ENCODE assay signal across 7 cellular contexts in the genomic region with DNA sequence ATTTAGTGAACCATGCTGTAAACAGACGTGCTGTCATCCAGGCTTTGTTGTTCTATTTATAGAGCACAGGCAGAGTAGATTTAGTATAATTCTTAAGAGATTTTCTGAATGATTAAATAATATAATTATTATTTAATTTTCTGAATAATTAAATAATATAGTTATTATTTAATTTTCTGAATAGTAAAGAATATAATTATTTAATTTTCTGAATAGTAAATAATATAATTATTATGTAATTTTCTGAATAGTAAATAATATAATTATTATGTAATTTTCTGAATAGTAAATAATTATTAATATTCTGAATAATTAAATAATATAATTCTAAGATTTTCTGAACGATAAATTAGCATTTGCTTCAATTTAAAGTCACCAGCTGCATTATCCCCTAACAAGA.
DNase-seq lines count a peak whose midpoint lies in the region; ATAC-seq, FAIRE-seq and TF ChIP-seq lines count a peak whose summit lies in the region.
"Not testable (repeated sequence)": the region's sequence is repeated elsewhere in the genome, so short reads cannot be mapped to it uniquely, and the experiment has no call there.

No MANE protein-coding gene starts in this region.

- H3K4me1 Mint-ChIP-seq in WTC11: not testable (repeated sequence)

- H3K27ac Mint-ChIP-seq in WTC11: not testable (repeated sequence)

- in situ Hi-C loops in IMR-90 (cut with MboI; ENCODE audit: low sequenced_read_pairs): not testable (repeated sequence)

- TF ChIP-seq CTCF in IMR-90 (conservative IDR thresholded peaks at IDR 0.05; ENCODE audit: low read depth, low read length); WTC11 (IDR thresholded peaks at IDR 0.05); kidney (IDR thresholded peaks at IDR 0.05; ENCODE audit: borderline replicate concordance, extremely low read depth, insufficient read depth): not testable (repeated sequence)

- H3K4me2 ChIP-seq in IMR-90 (ENCODE audit: low read depth, low read length): not testable (repeated sequence)

- peak overlapping the region; percentile 98; the same call in 1 of the 2 replicates for H4K5ac ChIP-seq in IMR-90 (ENCODE audit: low read depth, low read length)

- BruUV-seq in IMR-90 (replicated peaks; lab: Mats Ljungman, UMichigan): not testable (repeated sequence)

- dilution Hi-C loops in IMR-90 (cut with HindIII; ENCODE audit: low sequenced_read_pairs, unreplicated experiment): not testable (repeated sequence)

- H3K4ac ChIP-seq in IMR-90 (ENCODE audit: low read depth, low read length): peak overlapping the region; percentile 98; the same call in 1 of the 2 replicates

- FAIRE-seq in A204.1 (lab: Jason Lieb, UNC) (peak; percentile 99), endometrium (lab: Jason Lieb, UNC) (peak; percentile 90), kidney (lab: Jason Lieb, UNC) (peak; percentile 99), small intestine (lab: Jason Lieb, UNC) (peak; percentile 98)

- H3K36me3 Mint-ChIP-seq in WTC11: not testable (repeated sequence)

- CTCF ChIA-PET in IMR-90 (lab: Yijun Ruan, JAX); WTC11 (lab: Charles Lee): not testable (repeated sequence)

- peak overlapping the region; percentile 79 to 90; a peak in 1 of 4 replicates for H4K8ac ChIP-seq in IMR-90 (ENCODE audit: low read depth in 2 of 2, low read length in 2 of 2)

- H2AFZ ChIP-seq in IMR-90 (replicated peaks; ENCODE audit: low read length, poor library complexity): not testable (repeated sequence)

- peak overlapping the region; percentile 83; the same call in 2 of the 3 replicates for H2BK15ac ChIP-seq in IMR-90 (ENCODE audit: low read depth, low read length)

- H3K27me3 Mint-ChIP-seq in WTC11 (ENCODE audit: low read depth): not testable (repeated sequence)

- not testable (repeated sequence) for H2AK9ac ChIP-seq in IMR-90 (replicated peaks; ENCODE audit: low read depth, low read length, poor library complexity)

- not testable (repeated sequence) for H2AK5ac ChIP-seq in IMR-90 (ENCODE audit: low read depth, low read length)

- not testable (repeated sequence) for H3K4me3 ChIP-seq in IMR-90 (ENCODE audit: insufficient read depth, low read depth, low read length); SJSA1; kidney (ENCODE audit: low read length in 2 of 2); small intestine (ENCODE audit: low read depth in 1 of 2, low read length in 2 of 2)

- H3K4me3 Mint-ChIP-seq in WTC11: not testable (repeated sequence)

- peak overlapping the region; percentile 98 for H2BK5ac ChIP-seq in IMR-90 (ENCODE audit: low read depth, low read length, poor library complexity, severe bottlenecking)

- not testable (repeated sequence) for H3K4me1 ChIP-seq in IMR-90 (ENCODE audit: control insufficient read depth, insufficient read depth, low read length); kidney (ENCODE audit: control insufficient read depth in 1 of 2, insufficient read depth in 1 of 2, low read depth in 1 of 2, low read length in 2 of 2); small intestine (ENCODE audit: control insufficient read depth in 2 of 2, insufficient read depth in 1 of 2, low read depth in 1 of 2, low read length in 1 of 2)
- H3K4me1 ChIP-seq in SJSA1 (replicated peaks): peaks cover 19% of the 10 kb centered on the region

- not testable (repeated sequence) for ATAC-seq in IMR-90 (ENCODE audit: low read depth); WTC11

- intact Hi-C loops in IMR-90 (cut with micrococcal nuclease); kidney (cut with DNase I): not testable (repeated sequence)

- H3K18ac ChIP-seq in IMR-90 (ENCODE audit: low read depth, low read length): peak overlapping the region; percentile 99; the same call in 1 of the 2 replicates

- peak overlapping the region; percentile 89; the same call in 1 of the 2 replicates for H3K23ac ChIP-seq in IMR-90 (ENCODE audit: low read depth, low read length)

- H3K14ac ChIP-seq in IMR-90 (replicated peaks; ENCODE audit: low read depth, low read length): peak overlapping the region; percentile 91; the same call in 1 of the 2 replicates

- not testable (repeated sequence) for H3K9me3 Mint-ChIP-seq in WTC11

- peak overlapping the region; percentile 96; the same call in 1 of the 2 replicates for H4K91ac ChIP-seq in IMR-90 (ENCODE audit: insufficient read depth, low read depth, low read length)

- TF ChIP-seq POLR2A in IMR-90 (IDR thresholded peaks at IDR 0.05; ENCODE audit: low read depth, low read length): not testable (repeated sequence)

- WGBS in IMR-90 (ENCODE audit: extremely low coverage in 2 of 2, insufficient read length in 1 of 2), 2 experiments: no CpG with 5 or more reads among the region's 2 CpGs
- 0 to 30% (median 26%) methylated on average over 2 of the region's 2 CpGs for WGBS in small intestine, 3 donors

- not testable (repeated sequence) for H3K27me3 ChIP-seq in IMR-90 (ENCODE audit: control insufficient read depth, insufficient read depth, low read length); SJSA1 (replicated peaks); small intestine (ENCODE audit: control insufficient read depth in 2 of 2, insufficient read depth in 2 of 2, low read length in 2 of 2)

- not testable (repeated sequence) for H3K9me1 ChIP-seq in IMR-90 (ENCODE audit: insufficient read depth, low read length)

- not testable (repeated sequence) for H3K27ac ChIP-seq in IMR-90 (ENCODE audit: insufficient read depth, low read length); kidney (ENCODE audit: low read depth in 2 of 2, low read length in 2 of 2); small intestine (ENCODE audit: low read depth in 1 of 2, low read length in 1 of 2)
- peak overlapping the region; percentile 75; the same call in 1 of the 2 replicates for H3K27ac ChIP-seq in SJSA1

- H3K9ac ChIP-seq in IMR-90 (ENCODE audit: low read depth, low read length); kidney (ENCODE audit: low read length in 2 of 2): not testable (repeated sequence)

- H2BK20ac ChIP-seq in IMR-90 (ENCODE audit: low read depth, low read length): peak overlapping the region; percentile 100; the same call in 1 of the 2 replicates

- H3K56ac ChIP-seq in IMR-90 (ENCODE audit: extremely low read depth, insufficient read depth, low read length): not testable (repeated sequence)

- not testable (repeated sequence) for H3K9me3 ChIP-seq in IMR-90 (ENCODE audit: control insufficient read depth, insufficient read depth, low read length); SJSA1 (replicated peaks); kidney (ENCODE audit: control insufficient read depth in 1 of 2, low read length in 2 of 2); small intestine (ENCODE audit: control insufficient read depth, low read depth)

- H3K36me3 ChIP-seq in IMR-90 (ENCODE audit: control insufficient read depth, insufficient read depth, low read length); SJSA1; kidney (ENCODE audit: control insufficient read depth in 1 of 2, insufficient read depth in 2 of 2, low read length in 2 of 2); small intestine (ENCODE audit: control insufficient read depth in 2 of 2, insufficient read depth in 2 of 2, low read length in 2 of 2): not testable (repeated sequence)

- H2BK120ac ChIP-seq in IMR-90 (ENCODE audit: low read depth, low read length): peak overlapping the region; percentile 99

- H3K79me1 ChIP-seq in IMR-90 (ENCODE audit: low read depth in 1 of 2, low read length in 2 of 2): peaks cover 10 to 37% of the 10 kb centered on the region in 2 experiments; a peak in 3 of 4 replicates

- H4K20me1 ChIP-seq in IMR-90 (ENCODE audit: insufficient read depth, low read length): not testable (repeated sequence)

- POLR2A ChIA-PET in IMR-90 (lab: Charles Lee; ENCODE audit: unreplicated experiment); WTC11 (lab: Charles Lee): not testable (repeated sequence)

- DNase-seq in IMR-90; SJSA1 (ENCODE audit: low read depth in 1 of 2, low spot score in 2 of 2); WTC11 (ENCODE audit: low spot score); kidney; small intestine: not testable (repeated sequence)

- not testable (repeated sequence) for TF ChIP-seq RAD21 in IMR-90 (IDR thresholded peaks at IDR 0.05; ENCODE audit: low read length)

TF ChIP-seq in WTC11, 78 proteins besides CTCF, POLR2A, EP300 and RAD21:
- TF ChIP-seq HMGA2 (CRISPR knock-in tag; IDR thresholded peaks at IDR 0.05): peak; percentile 97
